Comparison of ENCODE assay signal across 8 cellular contexts in genomic region chr7:2631924-2632716, GRCh38. TPM values are rescaled to one million over a fixed set of nuclear protein-coding genes. Genes with fewer than 3 reads are reported as not detected.
DNase-seq lines count a peak whose midpoint lies in the region; ATAC-seq and TF ChIP-seq lines count a peak whose summit lies in the region.

Gene TTYH3 (plus strand): TSS chr7:2631986. CDS start chr7:2632156, 170 bp downstream.

- H3K4me3 ChIP-seq in ACC112 (ENCODE audit: low read depth, low read length) (peak within 1 kb of the TSS; percentile 86), heart left ventricle (peak within 1 kb of the TSS; percentile 70 to 98 (median 90))

- 1% methylated on average over 24 to 65 of the region's 65 CpGs for WGBS in heart left ventricle, 4 donors

- peak; percentile 30 for ATAC-seq in HG03342 (IDR thresholded peaks at IDR 0.05; ENCODE audit: unreplicated experiment)
- no peak for ATAC-seq in heart left ventricle

- intact Hi-C loops in heart left ventricle (cut with DNase I): loop anchor here in 3 of 10 donors (1.0 to 5.0 kb wide), 3 partner anchors 9 to 110 kb away; partner anchors contain the start of genes BRAT1 (in 2 of the 3) and IQCE (in 2 of the 3)

- no peaks in the 10 kb centered on the region for H3K36me3 ChIP-seq in ACC112 (ENCODE audit: insufficient read depth, low read length)
- peaks cover 0 to 6% (median 0%) of the 10 kb centered on the region in 9 donors for H3K36me3 ChIP-seq in heart left ventricle

- peak; percentile 54 for TF ChIP-seq POLR2A in GM19099 (IDR thresholded peaks at IDR 0.05; ENCODE audit: extremely low read depth, insufficient read length, low read depth)
- TF ChIP-seq POLR2A in heart left ventricle (IDR thresholded peaks at IDR 0.05): no peak

- H3K79me2 ChIP-seq in ACC112 (ENCODE audit: control insufficient read depth, insufficient read depth, low read length, unreplicated experiment): peaks cover 20% of the 10 kb centered on the region

- H3K27ac ChIP-seq in ACC112 (ENCODE audit: low read depth, low read length): peak within 1 kb of the TSS; percentile 79; the same call in 1 of the 2 replicates
- peak within 1 kb of the TSS; percentile 27 to 95 (median 84) for H3K27ac ChIP-seq in heart left ventricle

- H3K27me3 ChIP-seq in ACC112 (ENCODE audit: insufficient read depth, low read length): no peaks in the 10 kb centered on the region
- H3K27me3 ChIP-seq in heart left ventricle: no peaks in the 10 kb centered on the region

- H2AFZ ChIP-seq in ACC112 (ENCODE audit: low read length, unreplicated experiment): peak within 1 kb of the TSS; percentile 46

- no peaks in the 10 kb centered on the region for H3K9me3 ChIP-seq in heart left ventricle

- peaks cover 13% of the 10 kb centered on the region for H3K4me1 ChIP-seq in ACC112 (ENCODE audit: control insufficient read depth, insufficient read depth, low read length, unreplicated experiment)
- peaks cover 3 to 64% (median 47%) of the 10 kb centered on the region in 12 donors for H3K4me1 ChIP-seq in heart left ventricle

- TF ChIP-seq CTCF in heart left ventricle (IDR thresholded peaks at IDR 0.05): no peak

- DNase-seq in activated CD8-positive, alpha-beta memory T cell treated with anti-CD3 and anti-CD28 coated beads, Interleukin-2, amount 50 U/mL, for 48 hours: peak; percentile 79
- DNase-seq in heart left ventricle (peak in 1 of 5 donors; percentile 57), retina (peak; percentile 71), T1000 (lab: John Stamatoyannopoulos, UW) (no peak)
- DNase-seq in activated CD4-positive, CD25-positive, alpha-beta regulatory T cell treated with anti-CD3 and anti-CD28 coated beads, Interleukin-2, amount 50 U/mL, for 72 hours: no peak

RNA-seq across cellular contexts. Expression of gene TTYH3, which starts in this region (rescaled TPM):
- total RNA-seq in heart left ventricle: 100 to 1,000 TPM in 1 of 9 donors, 10 to 100 TPM in 7, 1 to 10 TPM in 1; 8.5 to 104 (median 12.8) TPM
- 10 to 100 TPM in 1 of 2 donors, 1 to 10 TPM in 1; 5.7 to 14.8 TPM for polyA plus RNA-seq in heart left ventricle

Comparison
In these comparisons a context has a peak if more than half of its experiments do, and no peak if none do; other contexts are left out.
1. DNase-seq: peak in activated CD8-positive, alpha-beta memory T cell treated with anti-CD3 and anti-CD28 coated beads, Interleukin-2, amount 50 U/mL, for 48 hours (single experiment) and retina (single experiment); none in T1000 (single experiment) and activated CD4-positive, CD25-positive, alpha-beta regulatory T cell treated with anti-CD3 and anti-CD28 coated beads, Interleukin-2, amount 50 U/mL, for 72 hours (single experiment).